Comparison of ENCODE assay signal across 8 cellular contexts in the genomic region with DNA sequence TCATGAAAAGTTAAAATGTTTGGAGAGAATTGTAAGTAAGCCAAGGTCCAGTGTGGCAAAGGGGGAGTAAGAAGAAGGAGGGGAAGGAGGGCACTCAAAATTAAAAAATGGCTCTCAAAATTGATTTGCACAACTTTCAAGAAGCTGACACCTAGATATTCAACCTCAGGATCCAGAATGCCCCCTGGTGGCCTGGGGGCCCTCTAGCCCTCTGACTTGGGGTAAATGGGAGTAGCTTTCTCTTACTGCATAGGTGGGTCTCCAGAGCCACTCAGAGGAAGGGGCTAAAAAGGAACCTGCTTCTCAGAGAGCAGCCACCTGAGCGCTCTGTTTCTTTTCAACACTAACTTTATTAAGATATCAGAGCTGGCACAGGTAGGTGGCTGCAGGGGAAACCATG.
A peak's percentile ranks its signal among the peaks of the same experiment; 100 is the strongest.
DNase-seq lines count a peak whose midpoint lies in the region; ATAC-seq and TF ChIP-seq lines count a peak whose summit lies in the region.

No MANE protein-coding gene starts in this region.

- no peaks in the 10 kb centered on the region for H3K9me3 ChIP-seq in Caco-2
- no peaks in the 10 kb centered on the region for H3K9me3 ChIP-seq in esophagus muscularis mucosa
- H3K9me3 ChIP-seq in T-helper 17 cell (ENCODE audit: control insufficient read depth, low read length, poor library complexity, severe bottlenecking): no peaks in the 10 kb centered on the region

- no TSS peak for BruUV-seq in Caco-2 (replicated peaks; lab: Mats Ljungman, UMichigan)

- TF ChIP-seq CTCF in Caco-2 (IDR thresholded peaks at IDR 0.05; ENCODE audit: insufficient read depth in 1 of 2, low read depth in 1 of 2, low read length in 1 of 2, severe bottlenecking in 1 of 2, unreplicated experiment in 1 of 2) (peak; percentile 44 to 53), GM12874 (IDR thresholded peaks at IDR 0.05; ENCODE audit: insufficient read depth, low read depth, low read length) (peak; percentile 50), esophagus muscularis mucosa (IDR thresholded peaks at IDR 0.05) (peak in 2 of 3 experiments; percentile 8 to 27)

- H3K4me3 ChIP-seq in Caco-2 (ENCODE audit: low read depth, low read length) (no peak overlapping the region), esophagus muscularis mucosa (no peak overlapping the region)

- H3K4me1 Mint-ChIP-seq in Caco-2 (ENCODE audit: low read depth, unreplicated experiment) (no peaks in the 10 kb centered on the region), T-helper 17 cell (no peaks in the 10 kb centered on the region)

- no peaks in the 10 kb centered on the region for H3K9me3 Mint-ChIP-seq in Caco-2 (ENCODE audit: unreplicated experiment)

- no peak for TF ChIP-seq EP300 in esophagus muscularis mucosa (IDR thresholded peaks at IDR 0.05)

- no peaks in the 10 kb centered on the region for H3K4me1 ChIP-seq in Caco-2
- peaks cover 0 to 2% (median 0%) of the 10 kb centered on the region in 4 donors for H3K4me1 ChIP-seq in esophagus muscularis mucosa

- WGBS in esophagus muscularis mucosa: 100% methylated on average over 1 of the region's 1 CpG

- no peak overlapping the region for H3K27ac ChIP-seq in esophagus muscularis mucosa (replicated peaks in 1 of 4)

- H3K27me3 ChIP-seq in Caco-2 (replicated peaks; ENCODE audit: control insufficient read depth, insufficient read depth, low read length) (no peaks in the 10 kb centered on the region), esophagus muscularis mucosa (no peaks in the 10 kb centered on the region)

- H3K36me3 ChIP-seq in Caco-2 (ENCODE audit: control insufficient read depth, insufficient read depth, low read length) (no peaks in the 10 kb centered on the region), esophagus muscularis mucosa (no peaks in the 10 kb centered on the region)

- H3K36me3 Mint-ChIP-seq in Caco-2 (ENCODE audit: insufficient read depth, unreplicated experiment) (no peaks in the 10 kb centered on the region), T-helper 17 cell (ENCODE audit: low read depth) (no peaks in the 10 kb centered on the region)

- CTCF ChIA-PET in Caco-2 (lab: Charles Lee): interaction anchor here (0.7 to 1.0 kb wide), 3 partner anchors 122 to 1864 kb away, joined by 3 read pairs; no protein-coding TSS in a partner anchor

- H3K4me3 Mint-ChIP-seq in Caco-2 (ENCODE audit: unreplicated experiment) (no peak overlapping the region), T-helper 17 cell (no peak overlapping the region)

- ATAC-seq in T-helper 17 cell: no peak

- intact Hi-C loops in Caco-2 (cut with micrococcal nuclease; ENCODE audit: unreplicated experiment) (loop anchor here (2.0 kb wide), 1 partner anchor 282 kb away; no protein-coding TSS in a partner anchor), esophagus muscularis mucosa (cut with DNase I) (no loop called here)

- H3K27ac Mint-ChIP-seq in Caco-2 (ENCODE audit: unreplicated experiment): no peak overlapping the region
- H3K27ac Mint-ChIP-seq in T-helper 17 cell: no peak overlapping the region

- POLR2A ChIA-PET in Caco-2 (lab: Charles Lee): no interaction called here

- no peak for TF ChIP-seq POLR2A in esophagus muscularis mucosa (IDR thresholded peaks at IDR 0.05; ENCODE audit: low read depth)

- DNase-seq in Caco-2: peak; percentile 35 to 37
- peak; percentile 57 for DNase-seq in NCI-H69 (lab: John Stamatoyannopoulos, UW)
- DNase-seq in esophagus muscularis mucosa (ENCODE audit: extremely low spot score): no peak
- no peak for DNase-seq in T-helper 17 cell
- DNase-seq in SKM-1 treated with dmso at 0.1 percent for 144 hours (lab: John Stamatoyannopoulos, UW; ENCODE audit: unreplicated experiment): no peak
- DNase-seq in effector CD4-positive, alpha-beta T cell: no peak
- no peak for DNase-seq in MV-4-11 (lab: John Stamatoyannopoulos, UW)

- H3K27me3 Mint-ChIP-seq in Caco-2 (ENCODE audit: insufficient read depth, unreplicated experiment) (no peaks in the 10 kb centered on the region), T-helper 17 cell (no peaks in the 10 kb centered on the region)

Comparison
In these comparisons a context has a peak if more than half of its experiments do, and no peak if none do; other contexts are left out.
1. DNase-seq: peak in Caco-2 (2 of 2) and NCI-H69 (single experiment); none in esophagus muscularis mucosa (single experiment), T-helper 17 cell (0 of 3), SKM-1 treated with dmso at 0.1 percent for 144 hours (single experiment), effector CD4-positive, alpha-beta T cell (single experiment) and MV-4-11 (single experiment).
2. Peak in every context shown above with its lines, with median percentiles within 50 percentile points of each other: CTCF ChIP-seq.